9 cellular contexts compared by ENCODE assay signal in the genomic region with DNA sequence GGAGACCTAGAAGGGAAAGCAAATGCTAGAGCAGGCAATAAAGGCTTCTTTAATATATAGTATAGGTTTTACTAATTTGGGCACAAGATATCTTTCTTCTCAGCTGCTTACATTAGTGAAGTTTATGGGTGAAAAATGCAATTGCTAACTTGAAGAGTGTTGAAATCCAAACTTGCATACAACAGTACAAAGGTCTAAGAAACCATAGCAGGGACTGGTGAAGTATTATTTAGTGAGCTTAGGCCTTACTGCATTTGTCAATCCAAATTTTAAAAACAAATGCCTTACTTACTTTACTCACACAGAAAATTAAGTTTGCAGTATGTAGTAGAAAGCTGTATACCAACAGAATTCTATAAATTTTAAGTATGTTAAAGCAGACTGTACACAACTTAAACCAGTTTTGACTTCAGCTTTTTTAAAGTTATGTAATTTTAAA. TPM values are rescaled to one million over a fixed set of nuclear protein-coding genes. Genes with fewer than 3 reads are reported as not detected.
A peak's percentile ranks its signal among the peaks of the same experiment; 100 is the strongest.
DNase-seq lines count a peak whose midpoint lies in the region; ATAC-seq and TF ChIP-seq lines count a peak whose summit lies in the region.
"Had no signal": no experiment of that assay in that cellular context is flagged by ENCODE, and none has a peak within 500 bp of the region (broad histone marks: within the 10 kb centered on the region; RNA-seq: fewer than 3 reads in every experiment).

No MANE protein-coding gene starts in this region.

- no peak overlapping the region for H3K4me3 ChIP-seq in right atrium auricular region

- no peak for ATAC-seq in Right ventricle myocardium inferior
- ATAC-seq in HG02588 (IDR thresholded peaks at IDR 0.05; ENCODE audit: unreplicated experiment): no peak

- H3K4me3 Mint-ChIP-seq in MCF 10A (ENCODE audit: unreplicated experiment): peak overlapping the region; percentile 94
- H3K4me3 Mint-ChIP-seq in mesothelial cell of epicardium: peak overlapping the region; percentile 77

- TF ChIP-seq CTCF in right atrium auricular region (IDR thresholded peaks at IDR 0.05) (no peak), MCF 10A (IDR thresholded peaks at IDR 0.05; ENCODE audit: unreplicated experiment) (no peak), mesothelial cell of epicardium (IDR thresholded peaks at IDR 0.05; ENCODE audit: unreplicated experiment) (no peak)

- peaks cover 0 to 26% of the 10 kb centered on the region in 2 donors for H3K4me1 ChIP-seq in right atrium auricular region

- H3K27ac ChIP-seq in right atrium auricular region: peak overlapping the region; percentile 99 to 100

- intact Hi-C loops in Right ventricle myocardium inferior (cut with DNase I) (no loop called here), MCF 10A (cut with micrococcal nuclease) (no loop called here)

- peak overlapping the region; percentile 59 for H3K27ac Mint-ChIP-seq in MCF 10A (ENCODE audit: low read depth, unreplicated experiment)
- peak overlapping the region; percentile 67 for H3K27ac Mint-ChIP-seq in mesothelial cell of epicardium

- H3K27me3 Mint-ChIP-seq in MCF 10A (ENCODE audit: insufficient read depth, unreplicated experiment): no peaks in the 10 kb centered on the region
- no peaks in the 10 kb centered on the region for H3K27me3 Mint-ChIP-seq in mesothelial cell of epicardium (ENCODE audit: low read depth)

- POLR2A ChIA-PET in MCF 10A (lab: Yijun Ruan, JAX): interaction anchor here (1.0 to 9.0 kb wide), 7 partner anchors 9 to 184 kb away, joined by 4 to 128 read pairs (median 9); a partner anchor contains a TSS

- no peak for DNase-seq in right atrium auricular region (ENCODE audit: low spot score)
- DNase-seq in Right ventricle myocardium inferior (ENCODE audit: missing footprints): no peak
- no peak for DNase-seq in MCF 10A (ENCODE audit: unreplicated experiment)
- DNase-seq in mesothelial cell of epicardium (ENCODE audit: low spot score in 2 of 2, unreplicated experiment in 2 of 2): no peak
- DNase-seq in SKM-1 treated with dmso at 0.1 percent for 144 hours (lab: John Stamatoyannopoulos, UW; ENCODE audit: unreplicated experiment): no peak
- no peak for DNase-seq in NCI-H510A (lab: John Stamatoyannopoulos, UW)
- DNase-seq in mucosa of gallbladder (ENCODE audit: low spot score): no peak
- DNase-seq: stimulated activated CD4-positive, alpha-beta T cell treated with anti-CD3 and anti-CD28 coated beads, Interleukin-2, amount 100 ng/mL, for 24 hours had no signal

- no peaks in the 10 kb centered on the region for H3K27me3 ChIP-seq in right atrium auricular region

- no peaks in the 10 kb centered on the region for H3K9me3 ChIP-seq in right atrium auricular region

- H3K9me3 Mint-ChIP-seq in MCF 10A (ENCODE audit: unreplicated experiment) (peaks cover 10% of the 10 kb centered on the region), mesothelial cell of epicardium (peaks cover 9% of the 10 kb centered on the region)

- CTCF ChIA-PET in MCF 10A (lab: Yijun Ruan, JAX): interaction anchor here (0.5 to 1.8 kb wide), 3 partner anchors 13 to 309 kb away, joined by 4 to 7 read pairs (median 4); no protein-coding TSS in a partner anchor

- BruUV-seq in MCF 10A (replicated peaks; lab: Mats Ljungman, UMichigan): no TSS peak

- H3K4me1 Mint-ChIP-seq in MCF 10A (ENCODE audit: insufficient read depth, unreplicated experiment): peaks cover 33% of the 10 kb centered on the region
- H3K4me1 Mint-ChIP-seq in mesothelial cell of epicardium: peaks cover 33% of the 10 kb centered on the region

- peaks cover 5% of the 10 kb centered on the region for H3K36me3 ChIP-seq in right atrium auricular region

- H3K36me3 Mint-ChIP-seq in MCF 10A (ENCODE audit: insufficient read depth, unreplicated experiment): peaks cover 21% of the 10 kb centered on the region
- peaks cover 11% of the 10 kb centered on the region for H3K36me3 Mint-ChIP-seq in mesothelial cell of epicardium

RNA-seq across cellular contexts. Expression of a gene that starts 1.4 kb away (rescaled TPM):
- total RNA-seq in right atrium auricular region (10 to 100 TPM in 1 of 2 donors, 1 to 10 TPM in 1; 3.3 to 17.3 TPM), Right ventricle myocardium inferior (6.5 TPM), MCF 10A (2022) (13.4 TPM in 2 replicates), mesothelial cell of epicardium (9.3 to 11.6 TPM (median 10.4 TPM) in 3 replicates), mucosa of gallbladder (7.5 TPM)

RNA-seq across cellular contexts. Expression of a gene that starts 2.1 kb away (rescaled TPM):
- 10 to 100 TPM; 34.2 to 46.8 TPM for total RNA-seq in right atrium auricular region
- total RNA-seq in Right ventricle myocardium inferior: 48.4 TPM
- total RNA-seq in MCF 10A (2022): 36.6 and 40.7 TPM in 2 replicates
- 58.1 to 60.6 TPM (median 59.9 TPM) in 3 replicates for total RNA-seq in mesothelial cell of epicardium
- total RNA-seq in mucosa of gallbladder: 33.9 TPM
